Comparison of ENCODE assay signal across 8 cellular contexts in the genomic region with DNA sequence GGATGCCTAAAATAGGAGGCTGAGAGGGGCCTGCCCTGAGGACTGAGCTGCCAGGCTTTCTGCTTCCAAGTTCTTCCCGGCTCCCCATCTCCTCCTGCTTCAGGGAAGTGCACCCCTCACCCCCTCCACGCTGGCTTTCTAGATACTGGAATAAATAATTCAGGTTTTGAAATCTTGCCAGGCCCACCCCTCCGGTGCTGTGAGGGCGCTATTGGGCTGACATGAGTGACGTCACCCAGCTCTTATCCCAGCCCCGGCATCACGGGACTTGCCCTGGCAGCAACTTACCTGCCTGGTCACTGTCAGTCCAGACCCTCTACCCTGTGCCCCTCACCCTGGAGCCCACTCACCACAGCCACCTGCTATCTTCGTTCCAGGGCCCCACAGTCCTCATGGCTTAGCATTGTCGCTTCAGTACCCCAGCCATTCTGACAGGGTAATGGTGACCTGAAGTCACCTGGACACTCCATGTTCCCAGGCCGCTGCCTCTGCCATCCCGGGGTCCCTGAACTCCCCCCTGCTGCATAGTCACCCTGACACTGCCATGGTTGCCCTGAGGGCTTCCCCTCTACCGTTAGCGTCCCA. TPM values are rescaled to one million over a fixed set of nuclear protein-coding genes. Genes with fewer than 3 reads are reported as not detected.
A peak's percentile ranks its signal among the peaks of the same experiment; 100 is the strongest.
DNase-seq lines count a peak whose midpoint lies in the region; ATAC-seq, FAIRE-seq and TF ChIP-seq lines count a peak whose summit lies in the region.

No MANE protein-coding gene starts in this region.

- TF ChIP-seq RAD21 in neural cell (conservative IDR thresholded peaks at IDR 0.05), result no peak

- H3K4me1 ChIP-seq in Caco-2, result no peaks in the 10 kb centered on the region

- no peaks in the 10 kb centered on the region for H3K36me3 Mint-ChIP-seq in Caco-2 (ENCODE audit: insufficient read depth, unreplicated experiment)
- no peaks in the 10 kb centered on the region for H3K36me3 Mint-ChIP-seq in activated T-helper 2 cell treated with anti-CD3 and anti-CD28 coated beads, Interferon-gamma antibody, Interleukin-2, Interleukin-4, amounts not matched to agents 10 μg/mL and 5 μg/mL and 100 μg/mL, durations not matched to agents 14 hours and 24 hours and 36 hours (ENCODE audit: low read depth)

- H3K4me3 Mint-ChIP-seq in Caco-2 (ENCODE audit: unreplicated experiment), result peak overlapping the region; percentile 73
- peak overlapping the region; percentile 77 for H3K4me3 Mint-ChIP-seq in activated T-helper 2 cell treated with anti-CD3 and anti-CD28 coated beads, Interferon-gamma antibody, Interleukin-2, Interleukin-4, amounts not matched to agents 10 μg/mL and 5 μg/mL and 100 μg/mL, durations not matched to agents 14 hours and 24 hours and 36 hours (ENCODE audit: low read depth)

- TF ChIP-seq CTCF in Caco-2 (IDR thresholded peaks at IDR 0.05; ENCODE audit: insufficient read depth in 1 of 2, low read depth in 1 of 2, low read length in 1 of 2, severe bottlenecking in 1 of 2, unreplicated experiment in 1 of 2) (no peak), neural cell (IDR thresholded peaks at IDR 0.05; ENCODE audit: poor library complexity, severe bottlenecking) (no peak)

- H4K20me1 ChIP-seq in neural cell (ENCODE audit: insufficient read depth), result no peaks in the 10 kb centered on the region

- no peaks in the 10 kb centered on the region for H3K9me3 ChIP-seq in Caco-2
- H3K9me3 ChIP-seq in neural cell (ENCODE audit: low read length), result no peaks in the 10 kb centered on the region

- H3K4me1 Mint-ChIP-seq in Caco-2 (ENCODE audit: low read depth, unreplicated experiment), result peaks cover 7% of the 10 kb centered on the region
- peaks cover 14% of the 10 kb centered on the region for H3K4me1 Mint-ChIP-seq in activated T-helper 2 cell treated with anti-CD3 and anti-CD28 coated beads, Interferon-gamma antibody, Interleukin-2, Interleukin-4, amounts not matched to agents 10 μg/mL and 5 μg/mL and 100 μg/mL, durations not matched to agents 14 hours and 24 hours and 36 hours (ENCODE audit: low read depth)

- FAIRE-seq in frontal cortex (lab: Jason Lieb, UNC), result no peak

- H2AFZ ChIP-seq in neural cell (ENCODE audit: low read depth, low read length), result peak overlapping the region; percentile 51

- POLR2A ChIA-PET in Caco-2 (lab: Charles Lee), result interaction anchor here (0.5 kb wide), 1 partner anchor 217 kb away, joined by 7 read pairs; no protein-coding TSS in a partner anchor

- peak overlapping the region; percentile 84 for H3K9ac ChIP-seq in neural cell (ENCODE audit: low read length)

- H3K4me2 ChIP-seq in neural cell (ENCODE audit: low read length), result peak overlapping the region; percentile 44

- peak overlapping the region; percentile 12 for H3K27ac ChIP-seq in neural cell (ENCODE audit: low read length)

- no peaks in the 10 kb centered on the region for H3K27me3 ChIP-seq in Caco-2 (replicated peaks; ENCODE audit: control insufficient read depth, insufficient read depth, low read length)
- no peaks in the 10 kb centered on the region for H3K27me3 ChIP-seq in neural cell (ENCODE audit: insufficient read depth, low read depth, low read length)

- no TSS peak for BruUV-seq in Caco-2 (replicated peaks; lab: Mats Ljungman, UMichigan)

- no peak for ATAC-seq in GM18861 (IDR thresholded peaks at IDR 0.05; ENCODE audit: unreplicated experiment)

- CTCF ChIA-PET in Caco-2 (lab: Charles Lee), result interaction anchor here (0.5 to 1.3 kb wide), 2 partner anchors 91 to 348 kb away, joined by 3 to 4 read pairs; no protein-coding TSS in a partner anchor

- intact Hi-C loops in Caco-2 (cut with micrococcal nuclease; ENCODE audit: unreplicated experiment), result loop anchor here (2.0 to 5.0 kb wide), 2 partner anchors 215 to 271 kb away; no protein-coding TSS in a partner anchor
- intact Hi-C loops in activated T-helper 2 cell treated with anti-CD3 and anti-CD28 coated beads, Interferon-gamma antibody, Interleukin-2, Interleukin-4, amounts not matched to agents 10 μg/mL and 5 μg/mL and 100 μg/mL, durations not matched to agents 14 hours and 24 hours and 36 hours (cut with micrococcal nuclease), result loop anchor here (1.0 to 10.0 kb wide), 3 partner anchors 26 to 273 kb away; a partner anchor contains a TSS

- no peaks in the 10 kb centered on the region for H3K9me3 Mint-ChIP-seq in Caco-2 (ENCODE audit: unreplicated experiment)
- no peaks in the 10 kb centered on the region for H3K9me3 Mint-ChIP-seq in activated T-helper 2 cell treated with anti-CD3 and anti-CD28 coated beads, Interferon-gamma antibody, Interleukin-2, Interleukin-4, amounts not matched to agents 10 μg/mL and 5 μg/mL and 100 μg/mL, durations not matched to agents 14 hours and 24 hours and 36 hours

- H3K36me3 ChIP-seq in Caco-2 (ENCODE audit: control insufficient read depth, insufficient read depth, low read length) (no peaks in the 10 kb centered on the region), neural cell (ENCODE audit: insufficient read depth, low read length) (no peaks in the 10 kb centered on the region)

- DNase-seq in Caco-2, result no peak
- peak; percentile 22 for DNase-seq in NCI-H1048 (lab: John Stamatoyannopoulos, UW)
- no peak for DNase-seq in activated T-helper 2 cell treated with anti-CD3 and anti-CD28 coated beads, Interferon-gamma antibody, Interleukin-2, Interleukin-4, amounts not matched to agents 10 μg/mL and 5 μg/mL and 100 μg/mL, durations not matched to agents 14 hours and 24 hours and 36 hours (ENCODE audit: low spot score)
- DNase-seq in frontal cortex (ENCODE audit: low spot score in 2 of 2), result peak; percentile 52 to 78
- no peak for DNase-seq in GDM1 (lab: John Stamatoyannopoulos, UW)
- no peak for DNase-seq in A172 (ENCODE audit: low spot score)

- no peaks in the 10 kb centered on the region for H3K27me3 Mint-ChIP-seq in Caco-2 (ENCODE audit: insufficient read depth, unreplicated experiment)
- peaks cover 10% of the 10 kb centered on the region for H3K27me3 Mint-ChIP-seq in activated T-helper 2 cell treated with anti-CD3 and anti-CD28 coated beads, Interferon-gamma antibody, Interleukin-2, Interleukin-4, amounts not matched to agents 10 μg/mL and 5 μg/mL and 100 μg/mL, durations not matched to agents 14 hours and 24 hours and 36 hours (ENCODE audit: low read depth)

- no peaks in the 10 kb centered on the region for H3K79me2 ChIP-seq in neural cell (replicated peaks; ENCODE audit: insufficient read depth, low read length)

- TF ChIP-seq EP300 in neural cell (conservative IDR thresholded peaks at IDR 0.05; ENCODE audit: poor library complexity, severe bottlenecking), result no peak

- no peaks in the 10 kb centered on the region for H3K9me2 ChIP-seq in neural cell (ENCODE audit: insufficient read depth, low read length)

- H3K4me3 ChIP-seq in Caco-2 (ENCODE audit: low read depth, low read length) (peak overlapping the region; percentile 29), neural cell (ENCODE audit: low read length) (peak overlapping the region; percentile 75)

- no peaks in the 10 kb centered on the region for H3F3A ChIP-seq in neural cell (ENCODE audit: insufficient read depth, low read length, poor library complexity, severe bottlenecking)

- H3K27ac Mint-ChIP-seq in Caco-2 (ENCODE audit: unreplicated experiment), result peak overlapping the region; percentile 62
- H3K27ac Mint-ChIP-seq in activated T-helper 2 cell treated with anti-CD3 and anti-CD28 coated beads, Interferon-gamma antibody, Interleukin-2, Interleukin-4, amounts not matched to agents 10 μg/mL and 5 μg/mL and 100 μg/mL, durations not matched to agents 14 hours and 24 hours and 36 hours, result peak overlapping the region; percentile 89

RNA-seq across cellular contexts. Expression of a gene that starts 0.8 kb away (rescaled TPM):
- total RNA-seq in Caco-2 (2022), result 0.91 and 1.2 TPM in 2 replicates
- 3.7 and 3.9 TPM in 2 replicates for total RNA-seq in activated T-helper 2 cell treated with anti-CD3 and anti-CD28 coated beads, Interferon-gamma antibody, Interleukin-2, Interleukin-4, amounts not matched to agents 10 μg/mL and 5 μg/mL and 100 μg/mL, durations not matched to agents 14 hours and 24 hours and 36 hours
- total RNA-seq in frontal cortex, result 0.41 TPM
- 0.12 and 0.54 TPM in 2 replicates for polyA plus RNA-seq in neural cell
- polyA minus RNA-seq in neural cell, result 1.2 and 2.7 TPM in 2 replicates
- total RNA-seq in A172 (2014; rRNA removed; shearing (Covaris generic)), result 0.05 and 0.50 TPM in 2 replicates

RNA-seq across cellular contexts. Expression of a gene that starts 8.5 kb away (rescaled TPM):
- total RNA-seq in Caco-2 (2022) (0.21 TPM in 1 of 2 replicates, not detected in the other), frontal cortex (not detected)
- not detected in 2 replicates for total RNA-seq in activated T-helper 2 cell treated with anti-CD3 and anti-CD28 coated beads, Interferon-gamma antibody, Interleukin-2, Interleukin-4, amounts not matched to agents 10 μg/mL and 5 μg/mL and 100 μg/mL, durations not matched to agents 14 hours and 24 hours and 36 hours
- not detected in 2 replicates for polyA plus RNA-seq in neural cell
- not detected in 2 replicates for polyA minus RNA-seq in neural cell
- total RNA-seq in A172 (2014; rRNA removed; shearing (Covaris generic)), result not detected in 2 replicates

RNA-seq across cellular contexts. Expression of a gene that starts 17.0 kb away (rescaled TPM):
- total RNA-seq in Caco-2 (2022), result not detected in 2 replicates
- total RNA-seq in activated T-helper 2 cell treated with anti-CD3 and anti-CD28 coated beads, Interferon-gamma antibody, Interleukin-2, Interleukin-4, amounts not matched to agents 10 μg/mL and 5 μg/mL and 100 μg/mL, durations not matched to agents 14 hours and 24 hours and 36 hours, result not detected in 2 replicates
- not detected for total RNA-seq in frontal cortex
- not detected in 2 replicates for polyA plus RNA-seq in neural cell
- polyA minus RNA-seq in neural cell, result not detected in 2 replicates
- total RNA-seq in A172 (2014; rRNA removed; shearing (Covaris generic)), result not detected in 2 replicates

RNA-seq across cellular contexts. Expression of a gene that starts 24.8 kb away (rescaled TPM):
- total RNA-seq in Caco-2 (2022), result 8.8 and 11.7 TPM in 2 replicates
- total RNA-seq in activated T-helper 2 cell treated with anti-CD3 and anti-CD28 coated beads, Interferon-gamma antibody, Interleukin-2, Interleukin-4, amounts not matched to agents 10 μg/mL and 5 μg/mL and 100 μg/mL, durations not matched to agents 14 hours and 24 hours and 36 hours, result 15.8 and 22.0 TPM in 2 replicates
- total RNA-seq in frontal cortex, result 0.82 TPM
- polyA plus RNA-seq in neural cell, result 1.6 and 4.4 TPM in 2 replicates
- 1.2 and 1.6 TPM in 2 replicates for polyA minus RNA-seq in neural cell
- total RNA-seq in A172 (2014; rRNA removed; shearing (Covaris generic)), result 7.1 and 13.2 TPM in 2 replicates

RNA-seq across cellular contexts. Expression of a gene that starts 49.8 kb away (rescaled TPM):
- total RNA-seq in Caco-2 (2022) (11.0 and 11.2 TPM in 2 replicates), frontal cortex (not detected)
- 20.0 and 25.7 TPM in 2 replicates for total RNA-seq in activated T-helper 2 cell treated with anti-CD3 and anti-CD28 coated beads, Interferon-gamma antibody, Interleukin-2, Interleukin-4, amounts not matched to agents 10 μg/mL and 5 μg/mL and 100 μg/mL, durations not matched to agents 14 hours and 24 hours and 36 hours
- polyA plus RNA-seq in neural cell, result not detected in 2 replicates
- 0.46 TPM in 1 of 2 replicates, not detected in the other for polyA minus RNA-seq in neural cell
- 1.8 and 3.5 TPM in 2 replicates for total RNA-seq in A172 (2014; rRNA removed; shearing (Covaris generic))

Comparison
In these comparisons a context has a peak if more than half of its experiments do, and no peak if none do; other contexts are left out.
1. DNase-seq: peak in NCI-H1048 (single experiment) and frontal cortex (2 of 2); none in Caco-2 (0 of 2), activated T-helper 2 cell treated with anti-CD3 and anti-CD28 coated beads, Interferon-gamma antibody, Interleukin-2, Interleukin-4, amounts not matched to agents 10 μg/mL and 5 μg/mL and 100 μg/mL, durations not matched to agents 14 hours and 24 hours and 36 hours (single experiment), GDM1 (single experiment) and A172 (single experiment).